10 cellular contexts compared by ENCODE assay signal in the genomic region with DNA sequence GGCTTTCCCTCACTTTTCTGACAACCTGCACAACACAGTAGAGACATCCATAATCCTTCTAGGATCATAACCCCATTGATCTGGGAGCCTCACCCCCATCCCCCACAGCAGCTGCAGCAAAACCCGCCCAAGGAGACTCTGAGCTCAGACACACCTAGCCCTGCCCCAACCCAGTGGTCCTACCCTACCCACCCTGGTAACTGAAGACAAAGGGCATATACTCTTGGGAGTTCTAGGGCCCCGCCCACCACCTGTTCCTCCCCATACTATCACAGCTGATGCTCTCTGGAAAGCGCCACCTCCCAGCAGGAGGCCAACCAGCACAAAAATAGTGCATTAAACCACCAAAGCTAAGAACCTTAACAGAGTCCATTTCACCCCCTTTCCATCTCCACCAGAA. TPM values are rescaled to one million over a fixed set of nuclear protein-coding genes. Genes with fewer than 3 reads are reported as not detected.
"Had no signal": no experiment of that assay in that cellular context is flagged by ENCODE, and none has a peak within 500 bp of the region (broad histone marks: within the 10 kb centered on the region; RNA-seq: fewer than 3 reads in every experiment).

No MANE protein-coding gene starts in this region.

RNA-seq across cellular contexts. Expression of a gene that starts 35.5 kb away (rescaled TPM):
- total RNA-seq: dermis blood vessel endothelial cell, foreskin keratinocyte, left ventricle myocardium superior, lower lobe of right lung, posterior vena cava had no signal
- polyA plus RNA-seq: foreskin keratinocyte, immature natural killer cell had no signal

RNA-seq across cellular contexts. Expression of a gene that starts 59.4 kb away (rescaled TPM):
- total RNA-seq: dermis blood vessel endothelial cell, epithelial cell of proximal tubule, fibroblast of lung, neural crest cell, smooth muscle cell had no signal
- polyA plus RNA-seq: foreskin keratinocyte had no signal
